Comparison of ENCODE assay signal across 14 cellular contexts in genomic region chr2:46574457-46575354, GRCh38. TPM values are rescaled to one million over a fixed set of nuclear protein-coding genes. Genes with fewer than 3 reads are reported as not detected.
DNase-seq lines count a peak whose midpoint lies in the region; ATAC-seq and TF ChIP-seq lines count a peak whose summit lies in the region.
"Had no signal": no experiment of that assay in that cellular context is flagged by ENCODE, and none has a peak within 500 bp of the region (broad histone marks: within the 10 kb centered on the region; RNA-seq: fewer than 3 reads in every experiment).

No MANE protein-coding gene starts in this region.

- H3K36me3 ChIP-seq in IMR-90 (ENCODE audit: control insufficient read depth, insufficient read depth, low read length): peaks cover 17% of the 10 kb centered on the region
- peaks cover 26% of the 10 kb centered on the region for H3K36me3 ChIP-seq in osteoblast (ENCODE audit: insufficient read depth, low read length)
- H3K36me3 ChIP-seq in Peyer's patch: no peaks in the 10 kb centered on the region

- peak overlapping the region; percentile 38 for H2BK5ac ChIP-seq in IMR-90 (ENCODE audit: low read depth, low read length, poor library complexity, severe bottlenecking)

- H3K27ac ChIP-seq in IMR-90 (ENCODE audit: insufficient read depth, low read length): no peak overlapping the region
- H3K27ac ChIP-seq in osteoblast (ENCODE audit: low read depth, low read length): peak overlapping the region; percentile 24
- H3K27ac ChIP-seq in Peyer's patch: peak overlapping the region in 1 of 4 donors; percentile 17
- H3K27ac ChIP-seq: vagina had no signal

- no peaks in the 10 kb centered on the region for H3K27me3 Mint-ChIP-seq in type B pancreatic cell
- H3K27me3 Mint-ChIP-seq: activated CD4-positive, alpha-beta memory T cell treated with anti-CD3 and anti-CD28 coated beads, Interleukin-2, amount 10 ng/mL, durations not matched to agents 7 days and 5 days had no signal

- TF ChIP-seq RAD21 in IMR-90 (IDR thresholded peaks at IDR 0.05; ENCODE audit: low read length): no peak

- in situ Hi-C loops in IMR-90 (cut with MboI; ENCODE audit: low sequenced_read_pairs): no loop called here

- no TSS peak for BruUV-seq in IMR-90 (replicated peaks; lab: Mats Ljungman, UMichigan)

- H2AK5ac ChIP-seq in IMR-90 (ENCODE audit: low read depth, low read length): no peak overlapping the region

- ATAC-seq in GM18867 (IDR thresholded peaks at IDR 0.05; ENCODE audit: unreplicated experiment) (peak; percentile 74), GM21786 (IDR thresholded peaks at IDR 0.05; ENCODE audit: unreplicated experiment) (peak; percentile 70), IMR-90 (ENCODE audit: low read depth) (peak; percentile 46)

- H3K23ac ChIP-seq in IMR-90 (ENCODE audit: low read depth, low read length): no peak overlapping the region

- intact Hi-C loops in IMR-90 (cut with micrococcal nuclease): no loop called here

- peaks cover 4% of the 10 kb centered on the region for H3K9me1 ChIP-seq in IMR-90 (ENCODE audit: insufficient read depth, low read length)

- H4K20me1 ChIP-seq in IMR-90 (ENCODE audit: insufficient read depth, low read length) (peaks cover 18% of the 10 kb centered on the region; the same call in 1 of the 2 replicates), osteoblast (ENCODE audit: insufficient read depth, low read length) (peaks cover 17% of the 10 kb centered on the region)

- no CpG with 5 or more reads among the region's 8 CpGs for WGBS in IMR-90 (ENCODE audit: extremely low coverage in 2 of 2, insufficient read length in 1 of 2), 2 experiments

- H2BK15ac ChIP-seq in IMR-90 (ENCODE audit: low read depth, low read length): no peak overlapping the region

- no peak overlapping the region for H3K18ac ChIP-seq in IMR-90 (ENCODE audit: low read depth, low read length)

- no peak overlapping the region for H3K9ac ChIP-seq in IMR-90 (ENCODE audit: low read depth, low read length)

- no peak for TF ChIP-seq POLR2A in IMR-90 (IDR thresholded peaks at IDR 0.05; ENCODE audit: low read depth, low read length)
- TF ChIP-seq POLR2A in Peyer's patch (IDR thresholded peaks at IDR 0.05): no peak

- H3K56ac ChIP-seq in IMR-90 (ENCODE audit: extremely low read depth, insufficient read depth, low read length): no peak overlapping the region

- DNase-seq in IMR-90: no peak
- no peak for DNase-seq in osteoblast (ENCODE audit: insufficient read length, low spot score, missing footprints)
- DNase-seq in Peyer's patch: no peak
- no peak for DNase-seq in UCSD-AML1 (lab: John Stamatoyannopoulos, UW; ENCODE audit: unreplicated experiment)
- no peak for DNase-seq in COLO829 (ENCODE audit: low spot score)
- DNase-seq in type B pancreatic cell (ENCODE audit: extremely low spot score, unreplicated experiment): no peak
- DNase-seq: activated CD4-positive, alpha-beta memory T cell treated with anti-CD3 and anti-CD28 coated beads, Interleukin-2, amount 10 ng/mL, durations not matched to agents 7 days and 5 days; DMS 273 treated with DMSO at 0.1 percent for 48 hours; foreskin melanocyte; H9; stimulated activated CD4-positive, alpha-beta T cell treated with anti-CD3 and anti-CD28 coated beads, Interleukin-4, amount 100 ng/mL, for 4 hours had no signal

- peak overlapping the region; percentile 36; the same call in 1 of the 2 replicates for H3K4me2 ChIP-seq in IMR-90 (ENCODE audit: low read depth, low read length)
- H3K4me2 ChIP-seq in osteoblast (ENCODE audit: insufficient read depth, low read length): peak overlapping the region; percentile 31

- H3K27me3 ChIP-seq in IMR-90 (ENCODE audit: control insufficient read depth, insufficient read depth, low read length) (no peaks in the 10 kb centered on the region), osteoblast (ENCODE audit: insufficient read depth, low read length) (no peaks in the 10 kb centered on the region), Peyer's patch (no peaks in the 10 kb centered on the region)
- H3K27me3 ChIP-seq: vagina had no signal

- no peak overlapping the region for H3K4ac ChIP-seq in IMR-90 (ENCODE audit: low read depth, low read length)

- H2AK9ac ChIP-seq in IMR-90 (replicated peaks; ENCODE audit: low read depth, low read length, poor library complexity): no peak overlapping the region

- POLR2A ChIA-PET in IMR-90 (lab: Charles Lee; ENCODE audit: unreplicated experiment): no interaction called here

- H3K9me3 ChIP-seq in IMR-90 (ENCODE audit: control insufficient read depth, insufficient read depth, low read length): no peaks in the 10 kb centered on the region
- H3K9me3 ChIP-seq in osteoblast (ENCODE audit: low read depth, low read length): no peaks in the 10 kb centered on the region
- no peaks in the 10 kb centered on the region for H3K9me3 ChIP-seq in Peyer's patch
- H3K9me3 ChIP-seq: vagina had no signal

- H4K91ac ChIP-seq in IMR-90 (ENCODE audit: insufficient read depth, low read depth, low read length): no peak overlapping the region

- dilution Hi-C loops in IMR-90 (cut with HindIII; ENCODE audit: low sequenced_read_pairs, unreplicated experiment): no loop called here

- H3K79me1 ChIP-seq in IMR-90 (ENCODE audit: low read depth in 1 of 2, low read length in 2 of 2): peaks cover 14 to 59% of the 10 kb centered on the region in 2 experiments

- H3K4me3 ChIP-seq in IMR-90 (ENCODE audit: insufficient read depth, low read depth, low read length) (no peak overlapping the region), osteoblast (ENCODE audit: insufficient read depth, low read length) (no peak overlapping the region), Peyer's patch (no peak overlapping the region)
- H3K4me3 ChIP-seq: vagina had no signal

- H2AFZ ChIP-seq in IMR-90 (replicated peaks; ENCODE audit: low read length, poor library complexity) (no peak overlapping the region), osteoblast (ENCODE audit: low read length) (no peak overlapping the region)

- peaks cover 1% of the 10 kb centered on the region for H3K4me1 Mint-ChIP-seq in type B pancreatic cell (ENCODE audit: unreplicated experiment)
- H3K4me1 Mint-ChIP-seq: activated CD4-positive, alpha-beta memory T cell treated with anti-CD3 and anti-CD28 coated beads, Interleukin-2, amount 10 ng/mL, durations not matched to agents 7 days and 5 days had no signal

- no peaks in the 10 kb centered on the region for H3K9me3 Mint-ChIP-seq in type B pancreatic cell
- H3K9me3 Mint-ChIP-seq: activated CD4-positive, alpha-beta memory T cell treated with anti-CD3 and anti-CD28 coated beads, Interleukin-2, amount 10 ng/mL, durations not matched to agents 7 days and 5 days; H9 had no signal

- no peak overlapping the region for H4K5ac ChIP-seq in IMR-90 (ENCODE audit: low read depth, low read length)

- no peak overlapping the region for H3K27ac Mint-ChIP-seq in type B pancreatic cell
- H3K27ac Mint-ChIP-seq: activated CD4-positive, alpha-beta memory T cell treated with anti-CD3 and anti-CD28 coated beads, Interleukin-2, amount 10 ng/mL, durations not matched to agents 7 days and 5 days had no signal

- no peak overlapping the region for H2BK20ac ChIP-seq in IMR-90 (ENCODE audit: low read depth, low read length)

- no peak for TF ChIP-seq CTCF in IMR-90 (conservative IDR thresholded peaks at IDR 0.05; ENCODE audit: low read depth, low read length)
- TF ChIP-seq CTCF in osteoblast (IDR thresholded peaks at IDR 0.05; ENCODE audit: extremely low read depth, low read depth, low read length): no peak
- TF ChIP-seq CTCF in Peyer's patch (IDR thresholded peaks at IDR 0.05): no peak
- no peak for TF ChIP-seq CTCF in type B pancreatic cell (conservative IDR thresholded peaks at IDR 0.05)

- H3K79me2 ChIP-seq in osteoblast (ENCODE audit: insufficient read depth, low read length): peaks cover 65% of the 10 kb centered on the region

- CTCF ChIA-PET in IMR-90 (lab: Yijun Ruan, JAX): interaction anchor here (0.8 kb wide), 1 partner anchor 15 kb away, joined by 3 read pairs; no protein-coding TSS in a partner anchor

- no peak overlapping the region for H2BK120ac ChIP-seq in IMR-90 (ENCODE audit: low read depth, low read length)

- peaks cover 4% of the 10 kb centered on the region; the same call in 1 of the 2 replicates for H3K4me1 ChIP-seq in IMR-90 (ENCODE audit: control insufficient read depth, insufficient read depth, low read length)
- peaks cover 11% of the 10 kb centered on the region for H3K4me1 ChIP-seq in osteoblast (ENCODE audit: insufficient read depth, low read length)
- H3K4me1 ChIP-seq in Peyer's patch: peaks cover 0 to 15% (median 0%) of the 10 kb centered on the region in 4 donors

- H3K14ac ChIP-seq in IMR-90 (replicated peaks; ENCODE audit: low read depth, low read length): no peak overlapping the region

- no peak overlapping the region for H4K8ac ChIP-seq in IMR-90 (ENCODE audit: low read depth in 2 of 2, low read length in 2 of 2)

- H3K4me3 Mint-ChIP-seq in type B pancreatic cell: no peak overlapping the region
- H3K4me3 Mint-ChIP-seq: activated CD4-positive, alpha-beta memory T cell treated with anti-CD3 and anti-CD28 coated beads, Interleukin-2, amount 10 ng/mL, durations not matched to agents 7 days and 5 days; H9 had no signal

- peaks cover 24% of the 10 kb centered on the region for H3K36me3 Mint-ChIP-seq in type B pancreatic cell

RNA-seq across cellular contexts. Expression of gene ATP6V1E2, which starts 32.3 kb away (rescaled TPM):
- total RNA-seq in IMR-90 (2012; rRNA removed) (4.4 and 4.8 TPM in 2 replicates), osteoblast (5.9 and 6.5 TPM in 2 replicates), Peyer's patch (1 to 10 TPM in 3 of 4 donors, under 1 TPM in 1; 0.57 to 6.6 (median 3.4) TPM), type B pancreatic cell (ENCODE audit: low replicate concordance) (9.3 and 12.9 TPM in 2 replicates)
- polyA plus RNA-seq in IMR-90 (2012; rRNA removed): 4.0 and 5.3 TPM in 2 replicates
- 2.1 and 2.3 TPM in 2 replicates for polyA plus RNA-seq in IMR-90 (2012; cell fraction: cytosol; rRNA removed)
- polyA plus RNA-seq in IMR-90 (2012; cell fraction: nucleus; rRNA removed; ENCODE audit: low replicate concordance): 1.1 and 2.4 TPM in 2 replicates

RNA-seq across cellular contexts. Expression of gene RHOQ, which starts 32.4 kb away (rescaled TPM):
- 50.7 and 70.3 TPM in 2 replicates for total RNA-seq in IMR-90 (2012; rRNA removed)
- 41.4 and 46.3 TPM in 2 replicates for polyA plus RNA-seq in IMR-90 (2012; rRNA removed)
- polyA plus RNA-seq in IMR-90 (2012; cell fraction: cytosol; rRNA removed): 19.0 and 20.9 TPM in 2 replicates
- polyA plus RNA-seq in IMR-90 (2012; cell fraction: nucleus; rRNA removed; ENCODE audit: low replicate concordance): 37.4 and 90.3 TPM in 2 replicates
- 137 and 163 TPM in 2 replicates for total RNA-seq in osteoblast
- 10 to 100 TPM; 12.1 to 48.7 (median 21.0) TPM for total RNA-seq in Peyer's patch
- 41.4 and 43.1 TPM in 2 replicates for total RNA-seq in type B pancreatic cell (ENCODE audit: low replicate concordance)

RNA-seq across cellular contexts. Expression of gene PIGF, which starts 42.1 kb away (rescaled TPM):
- 21.3 and 36.1 TPM in 2 replicates for total RNA-seq in IMR-90 (2012; rRNA removed)
- polyA plus RNA-seq in IMR-90 (2012; rRNA removed): 19.0 and 22.7 TPM in 2 replicates
- polyA plus RNA-seq in IMR-90 (2012; cell fraction: cytosol; rRNA removed): 4.8 and 11.2 TPM in 2 replicates
- 3.0 and 25.7 TPM in 2 replicates for polyA plus RNA-seq in IMR-90 (2012; cell fraction: nucleus; rRNA removed; ENCODE audit: low replicate concordance)
- 16.5 and 16.6 TPM in 2 replicates for total RNA-seq in osteoblast
- 10 to 100 TPM; 11.6 to 22.1 (median 20.0) TPM for total RNA-seq in Peyer's patch
- 27.5 and 35.1 TPM in 2 replicates for total RNA-seq in type B pancreatic cell (ENCODE audit: low replicate concordance)

RNA-seq across cellular contexts. Expression of gene CRIPT, which starts 42.3 kb away (rescaled TPM):
- total RNA-seq in IMR-90 (2012; rRNA removed): 4.5 and 18.3 TPM in 2 replicates
- 5.1 and 6.3 TPM in 2 replicates for polyA plus RNA-seq in IMR-90 (2012; rRNA removed)
- 0.53 and 0.99 TPM in 2 replicates for polyA plus RNA-seq in IMR-90 (2012; cell fraction: cytosol; rRNA removed)
- polyA plus RNA-seq in IMR-90 (2012; cell fraction: nucleus; rRNA removed; ENCODE audit: low replicate concordance): 0.17 and 2.4 TPM in 2 replicates
- 28.6 and 29.2 TPM in 2 replicates for total RNA-seq in osteoblast
- 10 to 100 TPM in 3 of 4 donors, 1 to 10 TPM in 1; 9.9 to 18.2 (median 13.1) TPM for total RNA-seq in Peyer's patch
- total RNA-seq in type B pancreatic cell (ENCODE audit: low replicate concordance): 15.2 and 19.8 TPM in 2 replicates
